ENCODE assay signal across 1 cellular context in genomic region chr5:5957737-5958136, GRCh38.
TF ChIP-seq lines count a peak whose summit lies in the region.

No MANE protein-coding gene starts in this region.

TF ChIP-seq in HepG2, 621 proteins besides CTCF, POLR2A, EP300 and RAD21:
- TF ChIP-seq GRHL1 (CRISPR knock-in tag; conservative IDR thresholded peaks at IDR 0.05) (no peak), CEBPB (IDR thresholded peaks at IDR 0.05; ENCODE audit: borderline replicate concordance, low read depth, low read length) (peak; percentile 47; the same call in 1 of the 2 replicates)
